ENCODE assay signal across 10 cellular contexts in the genomic region with DNA sequence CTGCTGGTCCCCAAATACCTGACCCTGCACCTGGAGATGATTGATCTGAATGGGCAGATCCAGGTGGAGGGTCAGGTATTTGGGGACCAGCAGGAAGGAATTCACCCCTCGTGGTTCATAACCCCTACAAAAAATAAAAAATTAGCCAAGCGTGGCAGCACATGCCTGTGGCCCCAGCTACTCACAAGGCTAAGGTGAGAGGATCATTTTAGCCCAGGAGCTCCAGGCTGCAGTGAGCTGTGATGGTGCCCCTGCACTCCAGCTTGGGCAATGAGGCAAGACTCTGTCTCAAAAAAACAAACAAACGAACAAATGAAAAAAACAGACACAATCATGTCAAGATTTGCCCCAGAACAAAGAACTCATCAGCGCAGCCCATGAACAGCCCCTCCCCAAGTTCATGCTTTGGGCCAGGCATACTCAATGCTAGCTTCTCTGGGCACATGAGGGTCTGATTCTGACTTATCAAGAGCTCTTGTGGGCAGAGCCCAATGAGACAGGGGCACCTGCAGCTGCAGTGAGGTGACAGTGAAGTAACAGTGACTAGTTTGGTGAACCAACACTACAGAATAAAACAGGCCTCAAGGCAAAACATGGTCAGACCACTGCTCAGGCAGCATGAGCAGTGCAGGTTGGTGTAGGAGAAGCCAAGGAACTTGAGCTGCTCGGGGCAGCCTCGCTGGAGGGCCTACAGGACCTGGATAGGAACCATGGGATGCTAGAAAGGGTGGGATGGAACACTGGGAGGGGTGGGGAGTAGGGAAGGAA. TPM values are rescaled to one million over a fixed set of nuclear protein-coding genes. Genes with fewer than 3 reads are reported as not detected.
DNase-seq lines count a peak whose midpoint lies in the region; ATAC-seq lines count a peak whose summit lies in the region.
"Had no signal": no experiment of that assay in that cellular context is flagged by ENCODE, and none has a peak within 500 bp of the region (broad histone marks: within the 10 kb centered on the region; RNA-seq: fewer than 3 reads in every experiment).

No MANE protein-coding gene starts in this region.

- H3K27ac ChIP-seq in KOPT-K1 (ENCODE audit: low read depth, low read length, poor library complexity, severe bottlenecking), result peak overlapping the region; percentile 90
- H3K27ac ChIP-seq in temporal lobe (ENCODE audit: low read depth, low read length), result peak overlapping the region; percentile 27
- H3K27ac ChIP-seq: prostate gland had no signal

- H3K36me3 Mint-ChIP-seq in activated naive CD4-positive, alpha-beta T cell treated with anti-CD3 and anti-CD28 coated beads, Interleukin-2, amount 50 U/mL, for 24 hours, result no peaks in the 10 kb centered on the region
- H3K36me3 Mint-ChIP-seq in effector memory CD8-positive, alpha-beta T cell (ENCODE audit: insufficient read depth), result peaks cover 3% of the 10 kb centered on the region

- no peaks in the 10 kb centered on the region for H3K9me3 Mint-ChIP-seq in activated naive CD4-positive, alpha-beta T cell treated with anti-CD3 and anti-CD28 coated beads, Interleukin-2, amount 50 U/mL, for 24 hours
- H3K9me3 Mint-ChIP-seq in effector memory CD8-positive, alpha-beta T cell, result no peaks in the 10 kb centered on the region

- peaks cover 70% of the 10 kb centered on the region for H3K4me1 Mint-ChIP-seq in activated naive CD4-positive, alpha-beta T cell treated with anti-CD3 and anti-CD28 coated beads, Interleukin-2, amount 50 U/mL, for 24 hours
- H3K4me1 Mint-ChIP-seq in effector memory CD8-positive, alpha-beta T cell (ENCODE audit: low read depth in 2 of 2), result peaks cover 32 to 42% of the 10 kb centered on the region in 2 donors

- no peak for ATAC-seq in effector memory CD8-positive, alpha-beta T cell (replicated peaks)
- no peak for ATAC-seq in GM18498 (IDR thresholded peaks at IDR 0.05; ENCODE audit: unreplicated experiment)

- H3K27me3 Mint-ChIP-seq in activated naive CD4-positive, alpha-beta T cell treated with anti-CD3 and anti-CD28 coated beads, Interleukin-2, amount 50 U/mL, for 24 hours, result no peaks in the 10 kb centered on the region
- H3K27me3 Mint-ChIP-seq in effector memory CD8-positive, alpha-beta T cell, result no peaks in the 10 kb centered on the region

- no peaks in the 10 kb centered on the region for H3K36me3 ChIP-seq in KOPT-K1 (ENCODE audit: insufficient read depth, low read length)
- H3K36me3 ChIP-seq: prostate gland had no signal

- no peak overlapping the region for H3K4me3 Mint-ChIP-seq in activated naive CD4-positive, alpha-beta T cell treated with anti-CD3 and anti-CD28 coated beads, Interleukin-2, amount 50 U/mL, for 24 hours
- H3K4me3 Mint-ChIP-seq in effector memory CD8-positive, alpha-beta T cell, result peak overlapping the region in 1 of 2 donors; percentile 67

- H3K9me3 ChIP-seq in KOPT-K1 (ENCODE audit: insufficient read depth, low read length, poor library complexity, severe bottlenecking), result no peaks in the 10 kb centered on the region
- H3K9me3 ChIP-seq: prostate gland had no signal

- peak overlapping the region; percentile 38 for H3K27ac Mint-ChIP-seq in activated naive CD4-positive, alpha-beta T cell treated with anti-CD3 and anti-CD28 coated beads, Interleukin-2, amount 50 U/mL, for 24 hours
- H3K27ac Mint-ChIP-seq in effector memory CD8-positive, alpha-beta T cell, result peak overlapping the region; percentile 83 to 89

- DNase-seq in activated naive CD4-positive, alpha-beta T cell treated with anti-CD3 and anti-CD28 coated beads, Interleukin-2, amount 50 U/mL, for 16 hours, result no peak
- DNase-seq in effector memory CD8-positive, alpha-beta T cell, result no peak
- DNase-seq in COLO829 (ENCODE audit: low spot score), result no peak
- no peak for DNase-seq in amygdala (lab: John Stamatoyannopoulos, UW)
- DNase-seq: NCI-H446 had no signal

RNA-seq across cellular contexts. Expression of a gene that starts 10.2 kb away (rescaled TPM):
- total RNA-seq in temporal lobe, result 42.8 TPM
